In genomic region chr7:149851449-149851848, GRCh38 we compare ENCODE assay signal across 19 cellular contexts. TPM values are rescaled to one million over a fixed set of nuclear protein-coding genes. Genes with fewer than 3 reads are reported as not detected.
DNase-seq lines count a peak whose midpoint lies in the region; ATAC-seq and TF ChIP-seq lines count a peak whose summit lies in the region.
"Had no signal": no experiment of that assay in that cellular context is flagged by ENCODE, and none has a peak within 500 bp of the region (broad histone marks: within the 10 kb centered on the region; RNA-seq: fewer than 3 reads in every experiment).

No MANE protein-coding gene starts in this region.

- 89 to 92% methylated on average over 8 to 9 of the region's 9 CpGs for WGBS in endodermal cell (ENCODE audit: insufficient coverage in 1 of 2, insufficient read length in 1 of 2), 2 experiments
- WGBS in stomach, 5 donors = 84 to 89% (median 88%) methylated on average over 9 of the region's 9 CpGs

- ATAC-seq in upper lobe of right lung = no peak
- ATAC-seq in left lobe of liver = no peak
- ATAC-seq in HG02840 (IDR thresholded peaks at IDR 0.05; ENCODE audit: low FRiP score, unreplicated experiment) = no peak
- ATAC-seq: CD8-positive, alpha-beta T cell had no signal

- no peak for TF ChIP-seq POLR2A in stomach (IDR thresholded peaks at IDR 0.05)

- H3K9ac ChIP-seq in endodermal cell (ENCODE audit: extremely low read depth, low read length, poor library complexity, severe bottlenecking) = no peak overlapping the region
- H3K9ac ChIP-seq: BLaER1 treated with 17β-estradiol and CSF1 and Interleukin-3, amounts not matched to agents 10 nM and 100 nM had no signal

- TF ChIP-seq CTCF in VCaP (conservative IDR thresholded peaks at IDR 0.05) (no peak), endodermal cell (conservative IDR thresholded peaks at IDR 0.05) (no peak), upper lobe of right lung (IDR thresholded peaks at IDR 0.05) (no peak), stomach (IDR thresholded peaks at IDR 0.05) (no peak)

- no peak overlapping the region for H3K4me3 ChIP-seq in endodermal cell (ENCODE audit: low read length)
- no peak overlapping the region for H3K4me3 ChIP-seq in upper lobe of right lung
- H3K4me3 ChIP-seq in stomach = no peak overlapping the region
- H3K4me3 ChIP-seq: BLaER1 treated with 17β-estradiol and CSF1 and Interleukin-3, amounts not matched to agents 10 nM and 100 nM had no signal

- intact Hi-C loops in upper lobe of right lung (cut with DNase I) (no loop called here), stomach (cut with DNase I; ENCODE audit: low total_unique reads) (no loop called here)

- no peak overlapping the region for H3K27ac Mint-ChIP-seq in endodermal cell
- H3K27ac Mint-ChIP-seq: CD4-positive, alpha-beta T cell; CD8-positive, alpha-beta T cell had no signal

- no peaks in the 10 kb centered on the region for H3K9me3 Mint-ChIP-seq in endodermal cell
- H3K9me3 Mint-ChIP-seq: CD4-positive, alpha-beta T cell; CD8-positive, alpha-beta T cell had no signal

- no peaks in the 10 kb centered on the region for H3K36me3 Mint-ChIP-seq in endodermal cell (ENCODE audit: low read depth)

- no peaks in the 10 kb centered on the region for H3K36me3 ChIP-seq in endodermal cell (ENCODE audit: control insufficient read depth, insufficient read depth, low read length)
- H3K36me3 ChIP-seq in upper lobe of right lung = peaks cover 10% of the 10 kb centered on the region
- H3K36me3 ChIP-seq in stomach = peaks cover 0 to 59% (median 51%) of the 10 kb centered on the region in 4 donors
- H3K36me3 ChIP-seq: BE2C had no signal

- H3K27me3 ChIP-seq in endodermal cell (ENCODE audit: control insufficient read depth, insufficient read depth, low read length, poor library complexity, severe bottlenecking) (no peaks in the 10 kb centered on the region), upper lobe of right lung (no peaks in the 10 kb centered on the region), stomach (no peaks in the 10 kb centered on the region)
- H3K27me3 ChIP-seq: BE2C had no signal

- H3K27ac ChIP-seq in VCaP (peak overlapping the region; percentile 30; the same call in 1 of the 2 replicates), endodermal cell (ENCODE audit: low read depth, low read length) (no peak overlapping the region), upper lobe of right lung (no peak overlapping the region), stomach (no peak overlapping the region)
- H3K27ac ChIP-seq: BLaER1 treated with 17β-estradiol and CSF1 and Interleukin-3, amounts not matched to agents 10 nM and 100 nM; C4-2B had no signal

- DNase-seq in endodermal cell (peak; percentile 22), mesenteric fat pad (ENCODE audit: low spot score) (peak; percentile 82), upper lobe of right lung (peak; percentile 8), stomach (no peak), left lobe of liver (ENCODE audit: low spot score) (no peak), HUDEP-2 (lab: John Stamatoyannopoulos, UW; ENCODE audit: unreplicated experiment in 76 of 76) (no peak)
- DNase-seq: 8988T; ACHN; BE2C; Caco-2; Calu3; CD4-positive, alpha-beta T cell; CD8-positive, alpha-beta T cell; DMS79 treated with DMSO at 0.1 percent for 48 hours; GF-D8 had no signal

- peaks cover 25% of the 10 kb centered on the region for H3K4me1 Mint-ChIP-seq in endodermal cell

- no peak for TF ChIP-seq EP300 in stomach (IDR thresholded peaks at IDR 0.05)

- H3K9me3 ChIP-seq in endodermal cell (ENCODE audit: control insufficient read depth, low read length) = no peaks in the 10 kb centered on the region
- no peaks in the 10 kb centered on the region for H3K9me3 ChIP-seq in upper lobe of right lung
- no peaks in the 10 kb centered on the region for H3K9me3 ChIP-seq in stomach
- H3K9me3 ChIP-seq: BE2C; BLaER1 treated with 17β-estradiol and CSF1 and Interleukin-3, amounts not matched to agents 10 nM and 100 nM; Caco-2 had no signal

- peaks cover 2% of the 10 kb centered on the region for H3K27me3 Mint-ChIP-seq in endodermal cell (ENCODE audit: insufficient read depth)
- H3K27me3 Mint-ChIP-seq: CD4-positive, alpha-beta T cell had no signal

- H3K4me3 Mint-ChIP-seq in endodermal cell = no peak overlapping the region
- H3K4me3 Mint-ChIP-seq: CD4-positive, alpha-beta T cell; CD8-positive, alpha-beta T cell had no signal

- peaks cover 18% of the 10 kb centered on the region for H3K4me1 ChIP-seq in endodermal cell (ENCODE audit: control insufficient read depth, insufficient read depth, low read length)
- H3K4me1 ChIP-seq in upper lobe of right lung = peaks cover 17% of the 10 kb centered on the region
- peaks cover 12 to 21% (median 17%) of the 10 kb centered on the region in 4 donors for H3K4me1 ChIP-seq in stomach
- H3K4me1 ChIP-seq: Caco-2 had no signal

RNA-seq across cellular contexts. Expression of gene ZNF862, which starts 13.3 kb away (rescaled TPM):
- 10 to 100 TPM in 1 of 2 donors, 1 to 10 TPM in 1; 8.3 to 15.6 TPM for total RNA-seq in endodermal cell
- polyA plus RNA-seq in endodermal cell (2013, experiment 1 of 2) = 8.8 TPM
- 8.9 TPM for polyA plus RNA-seq in endodermal cell (2013, experiment 2 of 2)
- total RNA-seq in mesenteric fat pad = 9.4 TPM
- total RNA-seq in upper lobe of right lung = 14.6 TPM
- total RNA-seq in stomach = 10 to 100 TPM in 2 of 5 donors, 1 to 10 TPM in 3; 7.0 to 13.4 (median 7.3) TPM
- 1 to 10 TPM; 2.4 to 7.5 (median 2.6) TPM for polyA plus RNA-seq in stomach
- 10.5 TPM for total RNA-seq in left lobe of liver

RNA-seq across cellular contexts. Expression of gene ATP6V0E2, which starts 22.3 kb away (rescaled TPM):
- 10 to 100 TPM; 15.3 to 16.1 TPM for total RNA-seq in endodermal cell
- 30.6 TPM for polyA plus RNA-seq in endodermal cell (2013, experiment 1 of 2)
- 28.9 TPM for polyA plus RNA-seq in endodermal cell (2013, experiment 2 of 2)
- 18.5 TPM for total RNA-seq in mesenteric fat pad
- total RNA-seq in upper lobe of right lung = 19.6 TPM
- 10 to 100 TPM in 3 of 5 donors, 1 to 10 TPM in 1, not detected in 1; 5.1 to 83.5 (median 12.5) TPM for total RNA-seq in stomach
- polyA plus RNA-seq in stomach = 10 to 100 TPM; 17.1 to 22.4 (median 19.4) TPM
- 99.4 TPM for total RNA-seq in left lobe of liver

Comparison
In these comparisons a context has a peak if more than half of its experiments do, and no peak if none do; other contexts are left out.
1. DNase-seq: peak in endodermal cell (single experiment), mesenteric fat pad (single experiment) and upper lobe of right lung (single experiment); none in stomach (single experiment), left lobe of liver (single experiment) and HUDEP-2 (0 of 76).